Comparison of ENCODE assay signal across 15 cellular contexts in the genomic region with DNA sequence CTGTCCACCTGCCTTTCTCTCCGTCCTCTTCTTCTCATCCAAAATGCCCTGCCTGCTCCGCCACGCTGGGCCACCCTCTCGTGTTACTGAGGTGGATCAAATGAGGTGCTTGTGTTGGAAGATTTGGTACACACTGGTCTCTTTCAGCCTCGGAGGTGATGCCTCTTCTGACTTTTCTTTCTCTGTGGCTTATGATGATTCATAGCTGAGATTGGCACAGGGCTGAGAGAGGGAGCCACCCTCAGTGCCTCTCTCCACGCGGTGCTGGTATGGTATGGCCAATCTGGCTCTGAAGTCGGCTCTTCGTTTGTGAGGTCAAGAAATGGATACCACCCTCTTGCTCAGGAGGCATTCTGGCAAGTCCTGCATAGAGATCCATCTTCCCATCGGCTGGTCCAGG.
DNase-seq lines count a peak whose midpoint lies in the region; ATAC-seq and TF ChIP-seq lines count a peak whose summit lies in the region.
"Had no signal": no experiment of that assay in that cellular context is flagged by ENCODE, and none has a peak within 500 bp of the region (broad histone marks: within the 10 kb centered on the region; RNA-seq: fewer than 3 reads in every experiment).

No MANE protein-coding gene starts in this region.

- no peaks in the 10 kb centered on the region for H3K9me2 ChIP-seq in DOHH2 (replicated peaks; ENCODE audit: control insufficient read depth, low read length)

- H3K4me1 ChIP-seq in DOHH2 (ENCODE audit: control insufficient read depth, low read length), result peaks cover 70% of the 10 kb centered on the region

- no peaks in the 10 kb centered on the region for H3K9me3 ChIP-seq in DOHH2 (ENCODE audit: control insufficient read depth, insufficient read depth, low read length)

- H3K4me2 ChIP-seq in DOHH2 (ENCODE audit: low read length), result peak overlapping the region; percentile 76
- H3K4me2 ChIP-seq: GM23338 had no signal

- H3K27me3 ChIP-seq in DOHH2 (ENCODE audit: control insufficient read depth, low read length), result no peaks in the 10 kb centered on the region

- peak; percentile 83 for ATAC-seq in esophagus mucosa
- ATAC-seq: GM23338, Panc1 had no signal

- H3K27ac ChIP-seq in DOHH2 (ENCODE audit: low read depth, low read length) (peak overlapping the region; percentile 90), skin epidermis (peak overlapping the region in 12 of 21 experiments; percentile 1 to 67 (median 40))

- peaks cover 63% of the 10 kb centered on the region for H3K79me2 ChIP-seq in DOHH2 (ENCODE audit: control insufficient read depth, low read length)

- peaks cover 38% of the 10 kb centered on the region for H3F3A ChIP-seq in DOHH2 (ENCODE audit: control insufficient read depth, insufficient read depth)

- H3K4me3 ChIP-seq in DOHH2 (ENCODE audit: low read length) (peak overlapping the region; percentile 63; the same call in 1 of the 2 replicates), skin epidermis (no peak overlapping the region)
- H3K4me3 ChIP-seq: GM23338 had no signal

- H4K20me1 ChIP-seq in DOHH2 (ENCODE audit: control insufficient read depth, insufficient read depth, low read depth, low read length), result no peaks in the 10 kb centered on the region

- TF ChIP-seq CTCF in DOHH2 (IDR thresholded peaks at IDR 0.05; ENCODE audit: low read depth, low read length, poor library complexity, severe bottlenecking), result no peak

- peaks cover 82% of the 10 kb centered on the region for H3K36me3 ChIP-seq in DOHH2 (ENCODE audit: control insufficient read depth, low read length)

- DNase-seq in NCI-H226 (peak; percentile 13), SIG-M5 treated with dmso at 0.1 percent for 504 hours (lab: John Stamatoyannopoulos, UW; ENCODE audit: unreplicated experiment) (no peak)
- no peak for DNase-seq in stimulated activated CD8-positive, alpha-beta memory T cell treated with anti-CD3 and anti-CD28 coated beads, Interleukin-4, amount 100 ng/mL, for 48 hours
- no peak for DNase-seq in stimulated activated CD4-positive, alpha-beta T cell treated with anti-CD3 and anti-CD28 coated beads, Interleukin-4, amount 100 ng/mL, for 1 hour
- DNase-seq in stimulated activated CD4-positive, alpha-beta T cell treated with anti-CD3 and anti-CD28 coated beads, Interleukin-4, amount 100 ng/mL, for 4 hours, result no peak
- DNase-seq: activated naive CD4-positive, alpha-beta T cell treated with Interleukin-2 at 50 U/mL for 16 hours; central memory CD4-positive, alpha-beta T cell; erythroblast; mesenchymal stem cell; NCI-H1092 had no signal
